Comparison of ENCODE assay signal across 19 cellular contexts in the genomic region with DNA sequence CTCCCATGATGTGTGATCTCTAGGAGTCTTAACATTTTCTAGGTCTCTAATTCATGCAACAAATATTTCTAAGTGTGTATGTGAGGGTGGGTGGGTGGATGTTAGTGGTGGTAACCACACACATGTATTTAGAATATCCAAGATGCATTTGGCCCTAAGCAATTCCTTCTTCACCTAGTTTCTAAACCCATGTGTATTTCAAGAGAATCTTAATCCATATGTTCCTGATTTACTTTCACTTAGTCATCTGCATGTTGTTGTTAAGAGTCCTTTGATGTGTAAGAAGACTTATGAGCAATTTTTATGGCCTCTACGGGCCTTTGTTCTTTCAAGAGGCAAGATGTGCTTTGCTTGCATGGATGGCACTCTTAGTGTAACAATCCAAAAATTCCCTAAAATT.
DNase-seq lines count a peak whose midpoint lies in the region; ATAC-seq, FAIRE-seq and TF ChIP-seq lines count a peak whose summit lies in the region.
"Had no signal": no experiment of that assay in that cellular context is flagged by ENCODE, and none has a peak within 500 bp of the region (broad histone marks: within the 10 kb centered on the region; RNA-seq: fewer than 3 reads in every experiment).

No MANE protein-coding gene starts in this region.

- ATAC-seq in IMR-90 (ENCODE audit: low read depth) (peak; percentile 71), GM21576 (IDR thresholded peaks at IDR 0.05; ENCODE audit: unreplicated experiment) (no peak)
- ATAC-seq: body of pancreas; stimulated activated memory B cell treated with anti-CD40 and anti-IgM and Interleukin-4, amounts not matched to agents 10 μg/mL and 1 μg/mL and 100 μg/mL, for 72 hours had no signal

- no peaks in the 10 kb centered on the region for H3K79me1 ChIP-seq in IMR-90 (ENCODE audit: low read depth in 1 of 2, low read length in 2 of 2)

- H3K4me1 Mint-ChIP-seq in activated CD4-positive, alpha-beta memory T cell treated with anti-CD3 and anti-CD28 coated beads, Interleukin-2, amount 10 ng/mL, durations not matched to agents 7 days and 5 days: no peaks in the 10 kb centered on the region
- H3K4me1 Mint-ChIP-seq: endodermal cell; stimulated activated memory B cell treated with anti-CD40 and anti-IgM and Interleukin-4, amounts not matched to agents 10 μg/mL and 1 μg/mL and 100 μg/mL, for 72 hours had no signal

- POLR2A ChIA-PET in IMR-90 (lab: Charles Lee; ENCODE audit: unreplicated experiment): no interaction called here
- POLR2A ChIA-PET in activated CD4-positive, alpha-beta memory T cell treated with anti-CD3 and anti-CD28 coated beads, Interleukin-2, amount 10 ng/mL, durations not matched to agents 7 days and 5 days (lab: Charles Lee): no interaction called here

- H3K9ac ChIP-seq in IMR-90 (ENCODE audit: low read depth, low read length) (no peak overlapping the region), keratinocyte (ENCODE audit: control insufficient read depth, extremely low read depth, insufficient read depth, low read length) (no peak overlapping the region)

- FAIRE-seq in keratinocyte (lab: Jason Lieb, UNC): no peak
- FAIRE-seq: kidney had no signal

- no peak overlapping the region for H3K14ac ChIP-seq in IMR-90 (replicated peaks; ENCODE audit: low read depth, low read length)

- no peaks in the 10 kb centered on the region for H3K36me3 Mint-ChIP-seq in activated CD4-positive, alpha-beta memory T cell treated with anti-CD3 and anti-CD28 coated beads, Interleukin-2, amount 10 ng/mL, durations not matched to agents 7 days and 5 days (ENCODE audit: low read depth)
- H3K36me3 Mint-ChIP-seq: IgD-negative memory B cell; stimulated activated memory B cell treated with anti-CD40 and anti-IgM and Interleukin-4, amounts not matched to agents 10 μg/mL and 1 μg/mL and 100 μg/mL, for 72 hours had no signal

- 0 out of 2 replicates have a peak overlapping the region, but pooled peaks have one; percentile 2 for H4K91ac ChIP-seq in IMR-90 (ENCODE audit: insufficient read depth, low read depth, low read length)

- H3K27me3 ChIP-seq in IMR-90 (ENCODE audit: control insufficient read depth, insufficient read depth, low read length) (no peaks in the 10 kb centered on the region), keratinocyte (ENCODE audit: control insufficient read depth, extremely low read depth, insufficient read depth, low read length) (no peaks in the 10 kb centered on the region)
- H3K27me3 ChIP-seq: BE2C, body of pancreas had no signal

- H4K20me1 ChIP-seq in IMR-90 (ENCODE audit: insufficient read depth, low read length) (no peaks in the 10 kb centered on the region), keratinocyte (ENCODE audit: control insufficient read depth, extremely low read depth, insufficient read depth, low read length) (no peaks in the 10 kb centered on the region)

- no peak overlapping the region for H3K4ac ChIP-seq in IMR-90 (ENCODE audit: low read depth, low read length)

- H3K9me3 ChIP-seq in IMR-90 (ENCODE audit: control insufficient read depth, insufficient read depth, low read length): no peaks in the 10 kb centered on the region
- H3K9me3 ChIP-seq in keratinocyte (ENCODE audit: control insufficient read depth, low read depth, low read length): no peaks in the 10 kb centered on the region
- H3K9me3 ChIP-seq: BE2C, body of pancreas had no signal

- 0 out of 2 replicates have a peak, but pooled peaks have one; percentile 8 for TF ChIP-seq RAD21 in IMR-90 (IDR thresholded peaks at IDR 0.05; ENCODE audit: low read length)

- no TSS peak for BruUV-seq in IMR-90 (replicated peaks; lab: Mats Ljungman, UMichigan)

- CTCF ChIA-PET in IMR-90 (lab: Yijun Ruan, JAX): interaction anchor here (0.6 kb wide), 1 partner anchor 1506 kb away, joined by 3 read pairs; no protein-coding TSS in a partner anchor
- CTCF ChIA-PET in activated CD4-positive, alpha-beta memory T cell treated with anti-CD3 and anti-CD28 coated beads, Interleukin-2, amount 10 ng/mL, durations not matched to agents 7 days and 5 days (lab: Charles Lee): no interaction called here

- WGBS in IMR-90 (ENCODE audit: extremely low coverage in 2 of 2, insufficient read length in 1 of 2), 2 experiments: no CpG with 5 or more reads among the region's 1 CpG

- H3K36me3 ChIP-seq in IMR-90 (ENCODE audit: control insufficient read depth, insufficient read depth, low read length): no peaks in the 10 kb centered on the region
- H3K36me3 ChIP-seq in keratinocyte (ENCODE audit: control insufficient read depth in 2 of 2, extremely low read depth in 1 of 2, insufficient read depth in 2 of 2, low read length in 2 of 2): no peaks in the 10 kb centered on the region
- H3K36me3 ChIP-seq: BE2C had no signal

- dilution Hi-C loops in IMR-90 (cut with HindIII; ENCODE audit: low sequenced_read_pairs, unreplicated experiment): no loop called here
- dilution Hi-C loops in keratinocyte (cut with MboI; ENCODE audit: extremely low pct_ligation_motif_present, low sequenced_read_pairs): no loop called here

- no peak overlapping the region for H2AK5ac ChIP-seq in IMR-90 (ENCODE audit: low read depth, low read length)

- no peak overlapping the region for H2BK15ac ChIP-seq in IMR-90 (ENCODE audit: low read depth, low read length)

- TF ChIP-seq CTCF in AG10803 (conservative IDR thresholded peaks at IDR 0.05; ENCODE audit: low read length) (no peak), IMR-90 (conservative IDR thresholded peaks at IDR 0.05; ENCODE audit: low read depth, low read length) (no peak), astrocyte of the spinal cord (IDR thresholded peaks at IDR 0.05; ENCODE audit: low read depth, low read length) (no peak), keratinocyte (optimal IDR thresholded peaks at IDR 0.05 in 1 of 3, IDR thresholded peaks at IDR 0.05 in 1 of 3, conservative IDR thresholded peaks at IDR 0.05 in 1 of 3; ENCODE audit: extremely low read depth in 1 of 3, insufficient read depth in 2 of 3, low read length in 3 of 3) (no peak)

- peak overlapping the region; percentile 37; the same call in 1 of the 2 replicates for H2BK20ac ChIP-seq in IMR-90 (ENCODE audit: low read depth, low read length)

- H3K4me3 Mint-ChIP-seq in activated CD4-positive, alpha-beta memory T cell treated with anti-CD3 and anti-CD28 coated beads, Interleukin-2, amount 10 ng/mL, durations not matched to agents 7 days and 5 days: no peak overlapping the region
- H3K4me3 Mint-ChIP-seq: endodermal cell; IgD-negative memory B cell; stimulated activated memory B cell treated with anti-CD40 and anti-IgM and Interleukin-4, amounts not matched to agents 10 μg/mL and 1 μg/mL and 100 μg/mL, for 72 hours had no signal

- no peak overlapping the region for H3K18ac ChIP-seq in IMR-90 (ENCODE audit: low read depth, low read length)

- peaks cover 14% of the 10 kb centered on the region for H3K9me3 Mint-ChIP-seq in activated CD4-positive, alpha-beta memory T cell treated with anti-CD3 and anti-CD28 coated beads, Interleukin-2, amount 10 ng/mL, durations not matched to agents 7 days and 5 days
- H3K9me3 Mint-ChIP-seq: endodermal cell; IgD-negative memory B cell; stimulated activated memory B cell treated with anti-CD40 and anti-IgM and Interleukin-4, amounts not matched to agents 10 μg/mL and 1 μg/mL and 100 μg/mL, for 72 hours had no signal

- no peak overlapping the region for H4K5ac ChIP-seq in IMR-90 (ENCODE audit: low read depth, low read length)

- in situ Hi-C loops in IMR-90 (cut with MboI; ENCODE audit: low sequenced_read_pairs): no loop called here
- in situ Hi-C loops in astrocyte of the spinal cord (cut with HindIII; ENCODE audit: low sequenced_read_pairs): no loop called here

- peak overlapping the region; percentile 45; the same call in 1 of the 2 replicates for H2BK120ac ChIP-seq in IMR-90 (ENCODE audit: low read depth, low read length)

- no peak overlapping the region for H2AK9ac ChIP-seq in IMR-90 (replicated peaks; ENCODE audit: low read depth, low read length, poor library complexity)

- no peak overlapping the region for H3K27ac Mint-ChIP-seq in activated CD4-positive, alpha-beta memory T cell treated with anti-CD3 and anti-CD28 coated beads, Interleukin-2, amount 10 ng/mL, durations not matched to agents 7 days and 5 days
- H3K27ac Mint-ChIP-seq: endodermal cell; stimulated activated memory B cell treated with anti-CD40 and anti-IgM and Interleukin-4, amounts not matched to agents 10 μg/mL and 1 μg/mL and 100 μg/mL, for 72 hours had no signal

- TF ChIP-seq POLR2A in IMR-90 (IDR thresholded peaks at IDR 0.05; ENCODE audit: low read depth, low read length): no peak

- H3K79me2 ChIP-seq in keratinocyte (ENCODE audit: control insufficient read depth, insufficient read depth, low read length): no peaks in the 10 kb centered on the region

- intact Hi-C loops in IMR-90 (cut with micrococcal nuclease): loop anchor here (10.0 kb wide), 1 partner anchor 576 kb away; no protein-coding TSS in a partner anchor

- H3K4me3 ChIP-seq in AG10803 (ENCODE audit: low read length) (no peak overlapping the region), IMR-90 (ENCODE audit: insufficient read depth, low read depth, low read length) (no peak overlapping the region), astrocyte of the spinal cord (ENCODE audit: low read depth, low read length) (no peak overlapping the region), keratinocyte (ENCODE audit: control insufficient read depth in 2 of 3, extremely low read depth in 1 of 3, insufficient read depth in 2 of 3, low read depth in 1 of 3, low read length in 3 of 3) (no peak overlapping the region)
- H3K4me3 ChIP-seq: body of pancreas had no signal

- H3K23ac ChIP-seq in IMR-90 (ENCODE audit: low read depth, low read length): no peak overlapping the region

- H2AFZ ChIP-seq in IMR-90 (replicated peaks; ENCODE audit: low read length, poor library complexity) (no peak overlapping the region), keratinocyte (ENCODE audit: control insufficient read depth, low read length) (no peak overlapping the region)

- DNase-seq in AG10803 (ENCODE audit: low read depth): peak; percentile 99
- peak; percentile 95 for DNase-seq in IMR-90
- peak; percentile 90 for DNase-seq in astrocyte of the spinal cord (ENCODE audit: low read depth, low spot score)
- peak; percentile 1 for DNase-seq in keratinocyte (ENCODE audit: low read depth, low spot score)
- no peak for DNase-seq in cerebellum (ENCODE audit: low spot score)
- DNase-seq in DMS53 treated with DMSO at 0.1 percent for 48 hours (lab: John Stamatoyannopoulos, UW; ENCODE audit: unreplicated experiment): no peak
- DNase-seq in activated CD4-positive, alpha-beta memory T cell treated with anti-CD3 and anti-CD28 coated beads, Interleukin-2, amount 10 ng/mL, durations not matched to agents 7 days and 5 days: no peak
- DNase-seq: activated CD8-positive, alpha-beta memory T cell treated with anti-CD3 and anti-CD28 coated beads for 24 hours; activated gamma-delta T cell; BE2C; body of pancreas; endodermal cell; H7; head of caudate nucleus; kidney; nucleus accumbens had no signal

- H3K4me1 ChIP-seq in IMR-90 (ENCODE audit: control insufficient read depth, insufficient read depth, low read length) (peaks cover 8% of the 10 kb centered on the region), keratinocyte (ENCODE audit: control insufficient read depth, extremely low read depth, insufficient read depth, low read length) (no peaks in the 10 kb centered on the region)
- H3K4me1 ChIP-seq: BE2C, body of pancreas had no signal

- H3K9me1 ChIP-seq in IMR-90 (ENCODE audit: insufficient read depth, low read length): peaks cover 8% of the 10 kb centered on the region
- no peaks in the 10 kb centered on the region for H3K9me1 ChIP-seq in keratinocyte (ENCODE audit: control insufficient read depth, extremely low read depth, insufficient read depth, low read length)

- no peak overlapping the region for H2BK5ac ChIP-seq in IMR-90 (ENCODE audit: low read depth, low read length, poor library complexity, severe bottlenecking)

- H3K27ac ChIP-seq in IMR-90 (ENCODE audit: insufficient read depth, low read length): no peak overlapping the region
- no peak overlapping the region for H3K27ac ChIP-seq in keratinocyte (ENCODE audit: control insufficient read depth, insufficient read depth, low read length)
- H3K27ac ChIP-seq: body of pancreas had no signal

- H3K4me2 ChIP-seq in IMR-90 (ENCODE audit: low read depth, low read length) (peak overlapping the region; percentile 55; the same call in 1 of the 2 replicates), keratinocyte (ENCODE audit: control insufficient read depth, extremely low read depth, insufficient read depth, low read depth, low read length) (no peak overlapping the region)

- H3K27me3 Mint-ChIP-seq in activated CD4-positive, alpha-beta memory T cell treated with anti-CD3 and anti-CD28 coated beads, Interleukin-2, amount 10 ng/mL, durations not matched to agents 7 days and 5 days: no peaks in the 10 kb centered on the region
- H3K27me3 Mint-ChIP-seq: IgD-negative memory B cell; stimulated activated memory B cell treated with anti-CD40 and anti-IgM and Interleukin-4, amounts not matched to agents 10 μg/mL and 1 μg/mL and 100 μg/mL, for 72 hours had no signal

- H3K56ac ChIP-seq in IMR-90 (ENCODE audit: extremely low read depth, insufficient read depth, low read length): peak overlapping the region; percentile 29

- H4K8ac ChIP-seq in IMR-90 (ENCODE audit: low read depth in 2 of 2, low read length in 2 of 2): peak overlapping the region in 1 of 2 experiments; percentile 6; a peak in 1 of 4 replicates

Comparison
In these comparisons a context has a peak if more than half of its experiments do, and no peak if none do; other contexts are left out.
1. DNase-seq: peak in AG10803 (single experiment), IMR-90 (single experiment), astrocyte of the spinal cord (single experiment) and keratinocyte (single experiment); none in cerebellum (single experiment), DMS53 treated with DMSO at 0.1 percent for 48 hours (single experiment) and activated CD4-positive, alpha-beta memory T cell treated with anti-CD3 and anti-CD28 coated beads, Interleukin-2, amount 10 ng/mL, durations not matched to agents 7 days and 5 days (single experiment).